ENCODE assay signal across 1 cellular context in the genomic region with DNA sequence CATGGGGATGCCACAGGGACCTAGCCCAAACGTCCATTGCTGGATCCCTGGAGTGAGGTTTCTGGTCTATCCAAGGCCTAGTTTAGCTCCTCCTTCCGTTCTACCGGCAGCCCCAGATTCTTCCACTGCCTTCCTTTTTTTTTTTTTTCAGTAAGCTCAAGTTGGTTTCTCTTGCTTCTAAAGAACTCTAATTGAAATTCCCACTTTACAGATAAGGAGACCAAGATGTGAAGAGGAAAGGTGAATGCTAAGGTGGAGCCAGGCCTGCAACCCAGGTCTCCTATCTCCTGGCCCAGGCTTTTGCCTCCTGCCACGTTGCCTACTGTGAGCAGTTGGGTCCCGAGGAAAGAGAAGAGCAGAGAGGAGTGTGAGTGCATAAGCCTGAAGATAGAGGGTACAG.
A peak's percentile ranks its signal among the peaks of the same experiment; 100 is the strongest.
TF ChIP-seq lines count a peak whose summit lies in the region.

No MANE protein-coding gene starts in this region.

TF ChIP-seq in HCT116, 20 proteins besides CTCF, POLR2A, EP300 and RAD21:
- no peak for TF ChIP-seq CBX3 (IDR thresholded peaks at IDR 0.05; ENCODE audit: low read depth)
- 0 out of 2 replicates have a peak, but pooled peaks have one; percentile 8 for TF ChIP-seq ZFX (IDR thresholded peaks at IDR 0.05)
